12 cellular contexts compared by ENCODE assay signal in the genomic region with DNA sequence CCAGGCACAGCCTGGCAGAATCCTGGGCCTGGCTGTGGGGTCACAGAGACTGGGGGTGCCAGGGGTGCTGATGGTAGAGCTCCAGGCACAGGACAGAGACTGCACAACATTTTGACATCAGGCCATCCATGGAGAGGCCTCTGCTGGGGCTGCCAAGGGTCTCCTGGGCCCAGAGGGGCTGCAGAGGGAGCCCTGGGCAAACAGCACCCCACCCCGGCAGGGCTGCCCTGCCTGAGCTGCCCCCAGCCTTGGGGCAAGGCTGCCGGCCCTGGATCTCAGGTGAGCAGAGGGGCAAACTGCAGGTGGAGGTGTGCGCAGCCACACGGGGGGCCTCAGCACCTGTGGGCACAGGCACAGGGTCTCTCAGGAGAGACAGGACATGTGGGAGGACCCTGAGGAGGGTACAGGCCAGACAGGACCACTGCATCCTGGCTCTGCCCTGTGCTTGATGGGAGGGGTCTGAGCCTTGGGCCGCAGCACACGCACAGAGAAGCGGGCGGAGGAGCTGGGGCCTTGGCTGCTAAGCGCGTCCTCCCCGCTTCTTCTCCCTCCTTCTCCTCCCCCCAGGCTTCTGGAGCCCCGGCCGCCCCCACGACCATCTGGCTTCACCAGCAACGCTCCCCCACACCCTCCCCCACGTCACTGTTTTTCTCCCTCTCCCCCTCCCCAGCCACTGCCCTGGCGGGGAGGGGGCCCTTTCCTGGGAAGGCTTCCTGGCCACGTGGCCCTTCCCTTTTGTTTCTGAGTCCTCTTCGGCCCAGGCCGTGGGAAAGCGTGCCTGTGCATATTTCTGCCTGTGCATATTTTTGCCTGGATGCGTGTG. TPM values are rescaled to one million over a fixed set of nuclear protein-coding genes. Genes with fewer than 3 reads are reported as not detected.
DNase-seq lines count a peak whose midpoint lies in the region; ATAC-seq, FAIRE-seq and TF ChIP-seq lines count a peak whose summit lies in the region.
"Had no signal": no experiment of that assay in that cellular context is flagged by ENCODE, and none has a peak within 500 bp of the region (broad histone marks: within the 10 kb centered on the region; RNA-seq: fewer than 3 reads in every experiment).

No MANE protein-coding gene starts in this region.

- no peaks in the 10 kb centered on the region for H3K27me3 Mint-ChIP-seq in neural crest cell (ENCODE audit: low read depth)

- peak overlapping the region; percentile 47 for H4K5ac ChIP-seq in H1 (ENCODE audit: insufficient read length, low read depth, low read length)

- FAIRE-seq in H1 (lab: Jason Lieb, UNC) (no peak), HepG2 (lab: Jason Lieb, UNC) (no peak)
- FAIRE-seq: islet of Langerhans, TTC549 had no signal

- no peak overlapping the region for H2AFZ ChIP-seq in H1 (ENCODE audit: low read length)
- no peak overlapping the region for H2AFZ ChIP-seq in HepG2 (ENCODE audit: low read length)

- H3K56ac ChIP-seq in H1 (replicated peaks; ENCODE audit: insufficient read length, low read depth, low read length) = no peak overlapping the region

- H3K79me1 ChIP-seq in H1 (ENCODE audit: low read depth, low read length) = peaks cover 4% of the 10 kb centered on the region

- H3K36me3 Mint-ChIP-seq in neural crest cell (ENCODE audit: low read depth) = no peaks in the 10 kb centered on the region

- H3K4me1 Mint-ChIP-seq in neural crest cell = peaks cover 40% of the 10 kb centered on the region

- no peak overlapping the region for H2BK120ac ChIP-seq in H1 (replicated peaks; ENCODE audit: low read depth, low read length)

- TF ChIP-seq POLR2A in H1 (IDR thresholded peaks at IDR 0.05; ENCODE audit: control extremely low read depth in 1 of 2, low read depth in 2 of 2, low read length in 2 of 2) (no peak), HepG2 (IDR thresholded peaks at IDR 0.05; ENCODE audit: insufficient read depth in 1 of 2, low read depth in 2 of 2, low read length in 2 of 2) (no peak)

- no peaks in the 10 kb centered on the region for H3K27me3 ChIP-seq in H1 (replicated peaks in 1 of 4; ENCODE audit: control insufficient read depth in 3 of 4, extremely low read depth in 1 of 4, insufficient read depth in 3 of 4, low read length in 3 of 4)
- peaks cover 12 to 80% of the 10 kb centered on the region in 2 experiments for H3K27me3 ChIP-seq in HepG2 (ENCODE audit: control insufficient read depth in 1 of 2, insufficient read depth in 2 of 2, low read length in 2 of 2)
- H3K27me3 ChIP-seq: MG63 had no signal

- peak overlapping the region; percentile 17; the same call in 1 of the 2 replicates for H3K27ac ChIP-seq in H1 (ENCODE audit: low read depth, low read length)
- no peak overlapping the region for H3K27ac ChIP-seq in HepG2 (ENCODE audit: extremely low read length, insufficient read depth, low read length)

- peak overlapping the region; percentile 68; the same call in 1 of the 2 replicates for H2BK12ac ChIP-seq in H1 (ENCODE audit: low read depth, low read length)

- H4K91ac ChIP-seq in H1 (replicated peaks; ENCODE audit: insufficient read length, low read length) = peak overlapping the region; percentile 85

- no peak overlapping the region for H2BK15ac ChIP-seq in H1 (ENCODE audit: low read length)

- H3K4me1 ChIP-seq in H1 (replicated peaks in 1 of 4; ENCODE audit: control insufficient read depth in 3 of 4, insufficient read depth in 4 of 4, low read length in 3 of 4) (peaks cover 0 to 30% (median 17%) of the 10 kb centered on the region in 4 experiments; a peak in 6 of 7 replicates), HepG2 (ENCODE audit: insufficient read depth, low read length) (0 out of 2 replicates have a peak, but pooled peaks cover 5% of the 10 kb centered on the region)

- intact Hi-C loops in HepG2 (cut with micrococcal nuclease; ENCODE audit: unreplicated experiment) = no loop called here

- H2BK5ac ChIP-seq in H1 (ENCODE audit: low read depth, low read length) = peak overlapping the region; percentile 84

- no peaks in the 10 kb centered on the region for H3K9me3 Mint-ChIP-seq in neural crest cell
- H3K9me3 Mint-ChIP-seq: activated T-helper 1 cell treated with anti-CD3 and anti-CD28 coated beads, Interleukin-12 subunit alpha, Interleukin-12 subunit beta, Interleukin-2, Interleukin-4 antibody, amounts not matched to agents 30 ng/mL and 10 ng/mL and 1 ng/mL, durations not matched to agents 14 hours and 24 hours and 36 hours had no signal

- H3K79me2 ChIP-seq in H1 (ENCODE audit: control insufficient read depth in 1 of 2, insufficient read depth in 2 of 2, low read length in 2 of 2) (no peaks in the 10 kb centered on the region), HepG2 (ENCODE audit: insufficient read depth, low read length) (no peaks in the 10 kb centered on the region)

- no peak overlapping the region for H2BK20ac ChIP-seq in H1 (ENCODE audit: low read length)

- no peak overlapping the region for H3K23ac ChIP-seq in H1 (ENCODE audit: insufficient read length)

- H3K14ac ChIP-seq in H1 (ENCODE audit: insufficient read length) = no peak overlapping the region

- peak overlapping the region; percentile 86 for H4K8ac ChIP-seq in H1 (ENCODE audit: extremely low read depth, insufficient read depth, low read length)

- peak overlapping the region in 1 of 4 experiments; percentile 27; a peak in 1 of 7 replicates for H3K9ac ChIP-seq in H1 (replicated peaks in 1 of 4; ENCODE audit: extremely low read depth in 1 of 4, low read depth in 3 of 4, low read length in 3 of 4)
- no peak overlapping the region for H3K9ac ChIP-seq in HepG2 (ENCODE audit: insufficient read depth, low read depth, low read length)

- H3K18ac ChIP-seq in H1 (ENCODE audit: extremely low read depth, low read length) = peak overlapping the region; percentile 75; the same call in 1 of the 2 replicates

- peak overlapping the region; percentile 93 for H3K27ac Mint-ChIP-seq in neural crest cell (ENCODE audit: unreplicated experiment)
- H3K27ac Mint-ChIP-seq: activated T-helper 1 cell treated with anti-CD3 and anti-CD28 coated beads, Interleukin-12 subunit alpha, Interleukin-12 subunit beta, Interleukin-2, Interleukin-4 antibody, amounts not matched to agents 30 ng/mL and 10 ng/mL and 1 ng/mL, durations not matched to agents 14 hours and 24 hours and 36 hours had no signal

- BruUV-seq in HepG2 (replicated peaks; lab: Mats Ljungman, UMichigan) = no TSS peak

- TF ChIP-seq CTCF in H1 (IDR thresholded peaks at IDR 0.05; ENCODE audit: control extremely low read depth in 1 of 3, insufficient read depth in 1 of 3, low read depth in 1 of 3, low read length in 3 of 3) (no peak), neural crest cell (conservative IDR thresholded peaks at IDR 0.05) (no peak), HepG2 (CRISPR knock-in tag; IDR thresholded peaks at IDR 0.05) (no peak)

- H2AK5ac ChIP-seq in H1 (ENCODE audit: low read depth, low read length) = no peak overlapping the region

- H3K4me3 ChIP-seq in H1 (ENCODE audit: extremely low read depth in 1 of 4, insufficient read depth in 2 of 4, low read depth in 3 of 4, low read length in 4 of 4) = no peak overlapping the region
- no peak overlapping the region for H3K4me3 ChIP-seq in HepG2 (replicated peaks in 1 of 3; ENCODE audit: insufficient read depth in 1 of 3, low read depth in 2 of 3, low read length in 3 of 3)
- H3K4me3 ChIP-seq: MG63 had no signal

- TF ChIP-seq EP300 in H1 (IDR thresholded peaks at IDR 0.05; ENCODE audit: borderline replicate concordance in 1 of 2, low read depth in 2 of 2, low read length in 2 of 2) = no peak
- no peak for TF ChIP-seq EP300 in HepG2 (IDR thresholded peaks at IDR 0.05; ENCODE audit: low read depth in 2 of 2, low read length in 2 of 2)
- no peak for TF ChIP-seq EP300 in HepG2 (CRISPR knock-in tag; IDR thresholded peaks at IDR 0.05; ENCODE audit: borderline replicate concordance)

- H3K4me2 ChIP-seq in H1 (ENCODE audit: insufficient read depth in 1 of 2, low read depth in 2 of 2, low read length in 2 of 2) (no peak overlapping the region), HepG2 (ENCODE audit: low read depth, low read length) (no peak overlapping the region)

- H4K20me1 ChIP-seq in H1 (replicated peaks in 1 of 2; ENCODE audit: control insufficient read depth in 1 of 2, insufficient read depth in 2 of 2, low read length in 2 of 2) = peaks cover 1 to 5% of the 10 kb centered on the region in 2 experiments
- H4K20me1 ChIP-seq in HepG2 (ENCODE audit: insufficient read depth, low read length) = 0 out of 2 replicates have a peak, but pooled peaks cover 2% of the 10 kb centered on the region

- in situ Hi-C loops in HepG2 (cut with HindIII; ENCODE audit: extremely low pct_ligation_motif_present, low pct_unique_long_range_greater_than_20kb) = loop anchor here (10.0 kb wide), 1 partner anchor 85 kb away; a partner anchor contains a TSS

- peak overlapping the region; percentile 94 for H3K4ac ChIP-seq in H1 (replicated peaks; ENCODE audit: insufficient read length, low read depth, low read length)

- POLR2A ChIA-PET in H1 (lab: Charles Lee; ENCODE audit: partially characterized antibody) (interaction anchor here (1.2 kb wide), 1 partner anchor 65 kb away, joined by 3 read pairs; no protein-coding TSS in a partner anchor), HepG2 (lab: Yijun Ruan, JAX) (no interaction called here)

- H3K4me3 Mint-ChIP-seq in neural crest cell = no peak overlapping the region
- H3K4me3 Mint-ChIP-seq: activated T-helper 1 cell treated with anti-CD3 and anti-CD28 coated beads, Interleukin-12 subunit alpha, Interleukin-12 subunit beta, Interleukin-2, Interleukin-4 antibody, amounts not matched to agents 30 ng/mL and 10 ng/mL and 1 ng/mL, durations not matched to agents 14 hours and 24 hours and 36 hours had no signal

- 73% methylated on average over 13 of the region's 22 CpGs; no CpG with 5 or more reads in 1 of the 2 experiments for WGBS in H1 (ENCODE audit: extremely low coverage in 1 of 2, insufficient coverage in 1 of 2, insufficient read length in 1 of 2, insufficient replicate concordance in 2 of 2, low coverage in 1 of 2, low lambda C conversion rate in 2 of 2, missing lambda C conversion rate in 1 of 2), 2 experiments
- WGBS in HepG2 (ENCODE audit: low lambda C conversion rate) = 34% methylated on average over 16 of the region's 22 CpGs

- CTCF ChIA-PET in H1 (lab: Charles Lee; ENCODE audit: partially characterized antibody) (interaction anchor here (0.8 to 6.5 kb wide), 18 partner anchors 13 to 155 kb away, joined by 3 to 93 read pairs (median 10); a partner anchor contains a TSS), HepG2 (lab: Yijun Ruan, JAX; ENCODE audit: low intra/inter-chr PET ratio, low total read pairs) (no interaction called here)

- peak; percentile 93 for DNase-seq in DMS 273 (lab: John Stamatoyannopoulos, UW; ENCODE audit: unreplicated experiment)
- DNase-seq in NCI-H524 treated with DMSO at 0.1 percent for 48 hours (lab: John Stamatoyannopoulos, UW) = peak; percentile 56
- DNase-seq in H1 (ENCODE audit: low read depth in 1 of 2, low spot score in 2 of 2) = no peak
- DNase-seq in neural crest cell (ENCODE audit: low read depth, low spot score) = peak; percentile 46
- DNase-seq in NCI-H510A (lab: John Stamatoyannopoulos, UW) = no peak
- no peak for DNase-seq in HepG2 (ENCODE audit: low spot score)
- no peak for DNase-seq in OCI-M2 (lab: John Stamatoyannopoulos, UW; ENCODE audit: unreplicated experiment)
- DNase-seq: MG63 had no signal

- peaks cover 0 to 14% (median 0%) of the 10 kb centered on the region in 4 experiments; a peak in 2 of 8 replicates for H3K36me3 ChIP-seq in H1 (ENCODE audit: control insufficient read depth in 2 of 4, insufficient read depth in 4 of 4, low read length in 3 of 4)
- no peaks in the 10 kb centered on the region for H3K36me3 ChIP-seq in HepG2 (replicated peaks in 1 of 2; ENCODE audit: control insufficient read depth in 1 of 2, insufficient read depth in 2 of 2, low read length in 2 of 2)
- H3K36me3 ChIP-seq: MG63 had no signal

- ATAC-seq in HG02623 (IDR thresholded peaks at IDR 0.05; ENCODE audit: unreplicated experiment) (no peak), HepG2 (no peak)

- H3K23me2 ChIP-seq in H1 (ENCODE audit: low read depth, low read length) = no peaks in the 10 kb centered on the region

- H3K9me3 ChIP-seq in H1 (ENCODE audit: insufficient read depth in 2 of 2, low read depth in 1 of 2, low read length in 1 of 2) (no peaks in the 10 kb centered on the region), HepG2 (ENCODE audit: low read length) (no peaks in the 10 kb centered on the region)
- H3K9me3 ChIP-seq: MG63 had no signal

- TF ChIP-seq RAD21 in H1 (IDR thresholded peaks at IDR 0.05 in 1 of 2, conservative IDR thresholded peaks at IDR 0.05 in 1 of 2; ENCODE audit: low read depth in 2 of 2, low read length in 2 of 2) (no peak), HepG2 (CRISPR knock-in tag; IDR thresholded peaks at IDR 0.05) (no peak)

RNA-seq across cellular contexts. Expression of a gene that starts 28.0 kb away (rescaled TPM):
- total RNA-seq in H1 (2021; fragmentation: NEBNext Ultra II Directional; extraction: Animal tissue kit (Norgen Biotek cat#: 25700)) = 21.8 and 22.5 TPM in 2 replicates
- 41.3 and 51.5 TPM in 2 replicates for polyA plus RNA-seq in H1 (2011; rRNA removed)
- polyA plus RNA-seq in H1 (2011; cell fraction: cytosol; rRNA removed) = 24.6 TPM
- polyA plus RNA-seq in H1 (2011; cell fraction: nucleus; rRNA removed) = 24.0 TPM
- 11.0 to 25.6 TPM (median 23.1 TPM) in 4 replicates for polyA plus RNA-seq in H1 (2012, experiment 1 of 2)
- 19.1 TPM for polyA plus RNA-seq in H1 (2012, experiment 2 of 2)
- 30.2 TPM for polyA plus RNA-seq in H1 (2013, experiment 1 of 2)
- polyA plus RNA-seq in H1 (2013, experiment 2 of 2) = 29.2 TPM
- 10.5 and 13.6 TPM in 2 replicates for polyA minus RNA-seq in H1 (2011; rRNA and poly(A)+ RNA removed)
- polyA minus RNA-seq in H1 (2011; cell fraction: cytosol; rRNA and poly(A)+ RNA removed) = 23.1 TPM
- polyA minus RNA-seq in H1 (2011; cell fraction: nucleus; rRNA and poly(A)+ RNA removed) = 9.8 TPM
- 17.9 and 19.0 TPM in 2 replicates for total RNA-seq in neural crest cell
- total RNA-seq in HepG2 (2016; rRNA removed; fragmentation: Illumina TruSeq; extraction: Trizol) = 0.11 and 0.22 TPM in 2 replicates
- total RNA-seq in HepG2 (2016; cell fraction: cytosol; rRNA removed; fragmentation: Illumina TruSeq; extraction: Trizol; ENCODE audit: low read depth) = 0.20 and 0.35 TPM in 2 replicates
- 0.10 and 0.35 TPM in 2 replicates for total RNA-seq in HepG2 (2016; cell fraction: insoluble cytoplasmic fraction; rRNA removed; fragmentation: Illumina TruSeq; extraction: Trizol)
- 0.49 and 0.93 TPM in 2 replicates for total RNA-seq in HepG2 (2016; cell fraction: membrane; rRNA removed; fragmentation: Illumina TruSeq; extraction: Trizol)
- 0.65 TPM in 1 of 2 replicates, not detected in the other for total RNA-seq in HepG2 (2016; cell fraction: nucleus; rRNA removed; fragmentation: Illumina TruSeq; extraction: Trizol)
- 0.54 and 0.77 TPM in 2 replicates for polyA plus RNA-seq in HepG2 (2011; rRNA removed)
- 0.36 and 1.4 TPM in 2 replicates for polyA plus RNA-seq in HepG2 (2011; cell fraction: cytosol; rRNA removed)
- polyA plus RNA-seq in HepG2 (2011; cell fraction: nucleus; rRNA removed) = 0.54 and 1.4 TPM in 2 replicates
- 0.07 and 0.17 TPM in 2 replicates for polyA plus RNA-seq in HepG2 (2012)
- polyA plus RNA-seq in HepG2 (2016; cell fraction: cytosol; fragmentation: Illumina TruSeq; extraction: Trizol; ENCODE audit: low read depth) = 0.42 and 0.51 TPM in 2 replicates
- 0.57 and 0.67 TPM in 2 replicates for polyA plus RNA-seq in HepG2 (2016; cell fraction: insoluble cytoplasmic fraction; fragmentation: Illumina TruSeq; extraction: Trizol; ENCODE audit: low read depth)
- 0.86 and 1.3 TPM in 2 replicates for polyA plus RNA-seq in HepG2 (2016; cell fraction: membrane; fragmentation: Illumina TruSeq; extraction: Trizol; ENCODE audit: low read depth)
- 0.70 and 1.5 TPM in 2 replicates for polyA plus RNA-seq in HepG2 (2016; cell fraction: nucleus; fragmentation: Illumina TruSeq; extraction: Trizol; ENCODE audit: insufficient read depth, low read depth)
- 2.3 and 4.0 TPM in 2 replicates for polyA minus RNA-seq in HepG2 (2011; rRNA and poly(A)+ RNA removed; ENCODE audit: low replicate concordance)
- polyA minus RNA-seq in HepG2 (2011; cell fraction: cytosol; rRNA and poly(A)+ RNA removed) = 0.99 and 1.4 TPM in 2 replicates
- not detected in 2 replicates for polyA minus RNA-seq in HepG2 (2011; cell fraction: nucleus; rRNA and poly(A)+ RNA removed)

Comparison
In these comparisons a context has a peak if more than half of its experiments do, and no peak if none do; other contexts are left out.
1. DNase-seq: peak in DMS 273 (single experiment), NCI-H524 treated with DMSO at 0.1 percent for 48 hours (single experiment) and neural crest cell (single experiment); none in H1 (0 of 2), NCI-H510A (single experiment), HepG2 (single experiment) and OCI-M2 (single experiment).